In genomic region chr12:56029666-56030293, GRCh38 we compare ENCODE assay signal across 8 cellular contexts. TPM values are rescaled to one million over a fixed set of nuclear protein-coding genes. Genes with fewer than 3 reads are reported as not detected.
DNase-seq lines count a peak whose midpoint lies in the region; ATAC-seq and TF ChIP-seq lines count a peak whose summit lies in the region.

No MANE protein-coding gene starts in this region.

- no peaks in the 10 kb centered on the region for H3K9me3 ChIP-seq in osteoblast (ENCODE audit: low read depth, low read length)

- intact Hi-C loops in posterior vena cava (cut with DNase I): loop anchor here in 1 of 2 donors (10.0 kb wide), 2 partner anchors 45 to 275 kb away; no protein-coding TSS in a partner anchor

- H3K36me3 ChIP-seq in osteoblast (ENCODE audit: insufficient read depth, low read length): peaks cover 22% of the 10 kb centered on the region

- peaks cover 61% of the 10 kb centered on the region for H3K36me3 Mint-ChIP-seq in activated CD4-positive, alpha-beta T cell treated with anti-CD3 and anti-CD28 coated beads, Interleukin-2, amount 10 ng/mL, durations not matched to agents 7 days and 5 days (ENCODE audit: low read depth)

- H3K4me3 ChIP-seq in GM12875 (ENCODE audit: low read depth, low read length): no peak overlapping the region
- H3K4me3 ChIP-seq in osteoblast (ENCODE audit: insufficient read depth, low read length): no peak overlapping the region

- POLR2A ChIA-PET in activated CD4-positive, alpha-beta T cell treated with anti-CD3 and anti-CD28 coated beads, Interleukin-2, amount 10 ng/mL, durations not matched to agents 7 days and 5 days (lab: Charles Lee): no interaction called here

- no peaks in the 10 kb centered on the region for H3K9me3 Mint-ChIP-seq in activated CD4-positive, alpha-beta T cell treated with anti-CD3 and anti-CD28 coated beads, Interleukin-2, amount 10 ng/mL, durations not matched to agents 7 days and 5 days

- peak overlapping the region; percentile 52 for H2AFZ ChIP-seq in osteoblast (ENCODE audit: low read length)

- TF ChIP-seq CTCF in GM12875 (IDR thresholded peaks at IDR 0.05; ENCODE audit: borderline replicate concordance, insufficient read depth, low read depth, low read length) (peak; percentile 67; the same call in 1 of the 2 replicates), osteoblast (IDR thresholded peaks at IDR 0.05; ENCODE audit: extremely low read depth, low read depth, low read length) (peak; percentile 85)

- H3K27ac ChIP-seq in osteoblast (ENCODE audit: low read depth, low read length): peak overlapping the region; percentile 57

- peaks cover 52% of the 10 kb centered on the region for H3K4me1 Mint-ChIP-seq in activated CD4-positive, alpha-beta T cell treated with anti-CD3 and anti-CD28 coated beads, Interleukin-2, amount 10 ng/mL, durations not matched to agents 7 days and 5 days

- ATAC-seq in esophagus mucosa: peak; percentile 53
- ATAC-seq in GM19452 (IDR thresholded peaks at IDR 0.05; ENCODE audit: unreplicated experiment): no peak

- CTCF ChIA-PET in activated CD4-positive, alpha-beta T cell treated with anti-CD3 and anti-CD28 coated beads, Interleukin-2, amount 10 ng/mL, durations not matched to agents 7 days and 5 days (lab: Charles Lee): interaction anchor here (0.6 to 1.7 kb wide), 14 partner anchors 9 to 711 kb away, joined by 3 to 11 read pairs (median 4); partner anchors contain the start of genes IKZF4, RAB5B and SUOX

- H3K79me2 ChIP-seq in osteoblast (ENCODE audit: insufficient read depth, low read length): no peaks in the 10 kb centered on the region

- H3K27ac Mint-ChIP-seq in activated CD4-positive, alpha-beta T cell treated with anti-CD3 and anti-CD28 coated beads, Interleukin-2, amount 10 ng/mL, durations not matched to agents 7 days and 5 days: no peak overlapping the region

- no peaks in the 10 kb centered on the region for H4K20me1 ChIP-seq in osteoblast (ENCODE audit: insufficient read depth, low read length)

- no peak overlapping the region for H3K4me3 Mint-ChIP-seq in activated CD4-positive, alpha-beta T cell treated with anti-CD3 and anti-CD28 coated beads, Interleukin-2, amount 10 ng/mL, durations not matched to agents 7 days and 5 days

- H3K4me1 ChIP-seq in osteoblast (ENCODE audit: insufficient read depth, low read length): peaks cover 13% of the 10 kb centered on the region

- H3K4me2 ChIP-seq in osteoblast (ENCODE audit: insufficient read depth, low read length): peak overlapping the region; percentile 28

- DNase-seq in AG20443 (ENCODE audit: low spot score): peak; percentile 74
- peak; percentile 1 for DNase-seq in NCI-H2029 treated with DMSO at 0.1 percent for 48 hours (lab: John Stamatoyannopoulos, UW)
- DNase-seq in activated CD4-positive, alpha-beta T cell treated with anti-CD3 and anti-CD28 coated beads, Interleukin-2, amount 10 ng/mL, durations not matched to agents 7 days and 5 days: peak; percentile 67
- DNase-seq in osteoblast (ENCODE audit: insufficient read length, low spot score, missing footprints): peak; percentile 95
- no peak for DNase-seq in posterior vena cava (ENCODE audit: low spot score)

- H3K27me3 ChIP-seq in osteoblast (ENCODE audit: insufficient read depth, low read length): no peaks in the 10 kb centered on the region

- H3K27me3 Mint-ChIP-seq in activated CD4-positive, alpha-beta T cell treated with anti-CD3 and anti-CD28 coated beads, Interleukin-2, amount 10 ng/mL, durations not matched to agents 7 days and 5 days: no peaks in the 10 kb centered on the region

RNA-seq across cellular contexts. Expression of gene IKZF4, which starts 8.9 kb away (rescaled TPM):
- 10 to 100 TPM; 15.7 to 17.4 TPM for total RNA-seq in activated CD4-positive, alpha-beta T cell treated with anti-CD3 and anti-CD28 coated beads, Interleukin-2, amount 10 ng/mL, durations not matched to agents 7 days and 5 days
- 4.3 TPM for total RNA-seq in esophagus mucosa
- 1.2 and 2.5 TPM in 2 replicates for total RNA-seq in osteoblast
- total RNA-seq in posterior vena cava: 1 to 10 TPM; 5.6 to 8.6 TPM

RNA-seq across cellular contexts. Expression of gene RPS26, which starts 11.9 kb away (rescaled TPM):
- 10 to 100 TPM; 47.2 to 48.3 TPM for total RNA-seq in activated CD4-positive, alpha-beta T cell treated with anti-CD3 and anti-CD28 coated beads, Interleukin-2, amount 10 ng/mL, durations not matched to agents 7 days and 5 days
- total RNA-seq in esophagus mucosa (52.8 TPM), osteoblast (162 and 459 TPM in 2 replicates), posterior vena cava (10 to 100 TPM; 33.2 to 45.2 TPM)

RNA-seq across cellular contexts. Expression of gene SUOX, which starts 32.7 kb away (rescaled TPM):
- 1 to 10 TPM; 2.4 to 3.5 TPM for total RNA-seq in activated CD4-positive, alpha-beta T cell treated with anti-CD3 and anti-CD28 coated beads, Interleukin-2, amount 10 ng/mL, durations not matched to agents 7 days and 5 days
- 16.0 TPM for total RNA-seq in esophagus mucosa
- total RNA-seq in osteoblast: 12.3 and 13.0 TPM in 2 replicates
- total RNA-seq in posterior vena cava: 10 to 100 TPM; 15.0 to 15.9 TPM

RNA-seq across cellular contexts. Expression of gene ERBB3, which starts 50.2 kb away (rescaled TPM):
- total RNA-seq in activated CD4-positive, alpha-beta T cell treated with anti-CD3 and anti-CD28 coated beads, Interleukin-2, amount 10 ng/mL, durations not matched to agents 7 days and 5 days: 1 to 10 TPM; 1.3 to 1.5 TPM
- total RNA-seq in esophagus mucosa (68.1 TPM), osteoblast (1.1 and 2.4 TPM in 2 replicates), posterior vena cava (1 to 10 TPM in 1 of 2 donors, under 1 TPM in 1; 0.71 to 1.4 TPM)

RNA-seq across cellular contexts. Expression of gene RAB5B, which starts 55.9 kb away (rescaled TPM):
- total RNA-seq in activated CD4-positive, alpha-beta T cell treated with anti-CD3 and anti-CD28 coated beads, Interleukin-2, amount 10 ng/mL, durations not matched to agents 7 days and 5 days: 10 to 100 TPM; 56.9 to 58.1 TPM
- total RNA-seq in esophagus mucosa (111 TPM), osteoblast (82.9 and 87.5 TPM in 2 replicates), posterior vena cava (100 to 1,000 TPM; 108 to 109 TPM)
